Comparison of ENCODE assay signal across 1 cellular context in genomic region chr3:157819415-157819814, GRCh38.
TF ChIP-seq lines count a peak whose summit lies in the region.

No MANE protein-coding gene starts in this region.

TF ChIP-seq in GM23338, 12 proteins besides CTCF, POLR2A, EP300 and RAD21:
- TF ChIP-seq ZNF462 (CRISPR knock-in tag; IDR thresholded peaks at IDR 0.05) = no peak
- no peak for TF ChIP-seq REST (IDR thresholded peaks at IDR 0.05; ENCODE audit: unreplicated experiment)
- TF ChIP-seq CREB1 (CRISPR knock-in tag; IDR thresholded peaks at IDR 0.05; ENCODE audit: low read depth) = no peak
- no peak for TF ChIP-seq JUNB (IDR thresholded peaks at IDR 0.05; ENCODE audit: unreplicated experiment)
- no peak for TF ChIP-seq POLR2AphosphoS5 (IDR thresholded peaks at IDR 0.05; ENCODE audit: low read depth)
- TF ChIP-seq ZNF331 (CRISPR knock-in tag; IDR thresholded peaks at IDR 0.05; ENCODE audit: low read depth) = no peak
